29 cellular contexts compared by ENCODE assay signal in the genomic region with DNA sequence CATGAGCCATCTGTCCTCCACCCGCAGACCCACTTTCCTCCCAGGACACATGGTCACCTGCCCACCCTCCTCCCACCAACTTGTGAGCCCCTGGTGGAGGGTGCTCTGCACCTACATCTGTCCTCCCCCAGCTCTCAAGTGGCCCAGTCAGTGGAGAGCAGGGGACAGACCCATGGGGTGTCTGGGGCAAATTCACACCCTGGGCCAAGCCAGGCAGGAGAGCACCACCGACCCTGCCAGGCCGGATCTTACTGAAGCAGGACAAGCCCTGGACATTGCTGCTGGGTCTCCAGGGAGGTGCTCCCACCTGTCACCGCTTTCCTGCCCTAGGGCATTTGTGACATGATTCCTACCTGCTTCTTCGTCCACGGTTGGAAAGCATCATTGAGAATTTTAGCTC.
"Had no signal": no experiment of that assay in that cellular context is flagged by ENCODE, and none has a peak within 500 bp of the region (broad histone marks: within the 10 kb centered on the region; RNA-seq: fewer than 3 reads in every experiment).

No MANE protein-coding gene starts in this region.

- H3K36me3 Mint-ChIP-seq: stimulated activated effector memory CD8-positive, alpha-beta T cell treated with anti-CD3 and anti-CD28 coated beads, Interleukin-12 subunit alpha, Interleukin-12 subunit beta, amount 100 ng/mL, for 72 hours had no signal

- H3K27me3 Mint-ChIP-seq: naive B cell; natural killer cell treated with Interleukin-12 subunit alpha and Interleukin-12 subunit beta and Interleukin-15 and Interleukin-18, amount 100 ng/mL, for 72 hours; progenitor cell of endocrine pancreas; stimulated activated naive B cell treated with anti-CD40 and anti-IgM and Interleukin-4, amounts not matched to agents 10 μg/mL and 1 μg/mL and 100 μg/mL, for 72 hours had no signal

- H3K27me3 ChIP-seq: neutrophil, ovary, right lobe of liver, sigmoid colon, stomach, thyroid gland, tibial nerve, upper lobe of left lung, uterus had no signal

- H3K9me3 ChIP-seq: ovary, psoas muscle, right lobe of liver, thoracic aorta, thyroid gland, uterus had no signal

- H2AFZ ChIP-seq: parathyroid adenoma had no signal

- ATAC-seq: naive thymus-derived CD8-positive, alpha-beta T cell; natural killer cell treated with Interleukin-12 subunit alpha and Interleukin-12 subunit beta and Interleukin-15 and Interleukin-18, amount 100 ng/mL, for 72 hours; psoas muscle; right cardiac atrium; right lobe of liver; stimulated activated effector memory CD8-positive, alpha-beta T cell treated with anti-CD3 and anti-CD28 coated beads, Interleukin-12 subunit alpha, Interleukin-12 subunit beta, amount 100 ng/mL, for 72 hours; stimulated activated naive B cell treated with anti-CD40 and anti-IgM and Interleukin-4, amounts not matched to agents 10 μg/mL and 1 μg/mL and 100 μg/mL, for 72 hours had no signal

- H3K27ac Mint-ChIP-seq: naive B cell; natural killer cell treated with Interleukin-12 subunit alpha and Interleukin-12 subunit beta and Interleukin-15 and Interleukin-18, amount 100 ng/mL, for 72 hours; nephron progenitor cell; progenitor cell of endocrine pancreas; stimulated activated effector memory CD8-positive, alpha-beta T cell treated with anti-CD3 and anti-CD28 coated beads, Interleukin-12 subunit alpha, Interleukin-12 subunit beta, amount 100 ng/mL, for 72 hours; stimulated activated naive B cell treated with anti-CD40 and anti-IgM and Interleukin-4, amounts not matched to agents 10 μg/mL and 1 μg/mL and 100 μg/mL, for 72 hours had no signal

- DNase-seq: naive B cell; nephron progenitor cell; nucleus accumbens; ovary; psoas muscle; right cardiac atrium; right lobe of liver; sigmoid colon; small intestine; stimulated activated CD4-positive, alpha-beta T cell treated with anti-CD3 and anti-CD28 coated beads, Interleukin-15, amount 100 ng/mL, for 24 hours; stimulated activated CD4-positive, alpha-beta T cell treated with anti-CD3 and anti-CD28 coated beads, Interleukin-2, amount 100 ng/mL, for 24 hours; stimulated activated CD4-positive, alpha-beta T cell treated with anti-CD3 and anti-CD28 coated beads, Interleukin-2, amount 100 ng/mL, for 48 hours; stimulated activated CD4-positive, alpha-beta T cell treated with anti-CD3 and anti-CD28 coated beads, Interleukin-4, amount 100 ng/mL, for 24 hours; stimulated activated naive B cell treated with anti-CD40 and anti-IgM and Interleukin-4, amounts not matched to agents 10 μg/mL and 1 μg/mL and 100 μg/mL, for 72 hours; stimulated activated naive CD4-positive, alpha-beta T cell treated with Interleukin-2 at 50 U/mL for 16 hours; stomach; thyroid gland; trophoblast cell; uterus had no signal

- H3K27ac ChIP-seq: neutrophil, ovary, parathyroid adenoma, psoas muscle, right lobe of liver, sigmoid colon, stomach, thoracic aorta, thyroid gland, tibial nerve, upper lobe of left lung, uterus had no signal

- H3K4me3 Mint-ChIP-seq: naive B cell; natural killer cell treated with Interleukin-12 subunit alpha and Interleukin-12 subunit beta and Interleukin-15 and Interleukin-18, amount 100 ng/mL, for 72 hours; nephron progenitor cell; neural crest cell; stimulated activated effector memory CD8-positive, alpha-beta T cell treated with anti-CD3 and anti-CD28 coated beads, Interleukin-12 subunit alpha, Interleukin-12 subunit beta, amount 100 ng/mL, for 72 hours; stimulated activated naive B cell treated with anti-CD40 and anti-IgM and Interleukin-4, amounts not matched to agents 10 μg/mL and 1 μg/mL and 100 μg/mL, for 72 hours had no signal

- H3K4me1 Mint-ChIP-seq: nephron progenitor cell; neural crest cell; stimulated activated effector memory CD8-positive, alpha-beta T cell treated with anti-CD3 and anti-CD28 coated beads, Interleukin-12 subunit alpha, Interleukin-12 subunit beta, amount 100 ng/mL, for 72 hours; stimulated activated naive B cell treated with anti-CD40 and anti-IgM and Interleukin-4, amounts not matched to agents 10 μg/mL and 1 μg/mL and 100 μg/mL, for 72 hours had no signal

- H3K4me3 ChIP-seq: ovary, psoas muscle, right lobe of liver, sigmoid colon, stomach, thoracic aorta, thyroid gland, tibial nerve, upper lobe of left lung, uterus had no signal

- H3K79me2 ChIP-seq: parathyroid adenoma had no signal

- H3K36me3 ChIP-seq: neutrophil, ovary, right lobe of liver, sigmoid colon, stomach, thoracic aorta, thyroid gland, tibial nerve, upper lobe of left lung, uterus had no signal

- H3K4me1 ChIP-seq: parathyroid adenoma, psoas muscle, right lobe of liver, sigmoid colon, stomach, thyroid gland, tibial nerve, upper lobe of left lung, uterus had no signal
